ENCODE assay signal across 8 cellular contexts in the genomic region with DNA sequence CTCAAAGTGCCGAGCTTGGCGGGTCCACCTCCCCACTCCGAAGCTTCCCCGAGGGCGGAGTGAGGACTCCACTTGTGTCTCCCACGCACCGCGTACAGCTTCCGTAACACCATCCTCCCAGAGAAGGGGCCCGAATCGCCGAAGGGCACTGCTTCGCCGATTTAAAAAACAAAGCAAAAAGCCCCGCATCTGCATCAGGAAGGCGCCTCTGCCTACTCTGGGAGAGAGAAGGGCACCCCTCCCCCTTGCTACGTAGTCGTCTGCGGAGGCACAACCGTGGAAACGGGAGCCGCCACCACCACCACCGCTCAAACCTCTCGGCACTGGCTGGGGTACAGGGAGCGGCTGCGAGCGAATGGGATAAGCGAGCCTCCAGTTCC. TPM values are rescaled to one million over a fixed set of nuclear protein-coding genes. Genes with fewer than 3 reads are reported as not detected.
DNase-seq lines count a peak whose midpoint lies in the region; ATAC-seq and TF ChIP-seq lines count a peak whose summit lies in the region.

No MANE protein-coding gene starts in this region.

- H3K27ac Mint-ChIP-seq in chondrocyte (ENCODE audit: unreplicated experiment) = peak overlapping the region; percentile 98

- H3K27ac ChIP-seq in lung (ENCODE audit: low read depth in 1 of 2, low read length in 1 of 2) = peak overlapping the region; percentile 87 to 98

- H3K27me3 Mint-ChIP-seq in chondrocyte (ENCODE audit: low read depth) = no peaks in the 10 kb centered on the region

- peak overlapping the region; percentile 82 for H3K4me3 ChIP-seq in GM08714 (ENCODE audit: low read length)
- peak overlapping the region; percentile 98 for H3K4me3 ChIP-seq in H7 (ENCODE audit: insufficient read depth, low read depth, low read length)
- peak overlapping the region; percentile 99 for H3K4me3 ChIP-seq in MG63
- H3K4me3 ChIP-seq in lung = peak overlapping the region; percentile 74

- H3K36me3 ChIP-seq in H7 (replicated peaks; ENCODE audit: control insufficient read depth, insufficient read depth, low read length) (peaks cover 19% of the 10 kb centered on the region), MG63 (peaks cover 68% of the 10 kb centered on the region), lung (ENCODE audit: control insufficient read depth in 2 of 2, insufficient read depth in 2 of 2, low read length in 2 of 2) (peaks cover 12 to 18% of the 10 kb centered on the region in 2 donors)

- TF ChIP-seq CTCF in chondrocyte (IDR thresholded peaks at IDR 0.05) = no peak
- no peak for TF ChIP-seq CTCF in lung (IDR thresholded peaks at IDR 0.05; ENCODE audit: control extremely low read depth, extremely low read depth)

- H3K27me3 ChIP-seq in H7 (ENCODE audit: control insufficient read depth, insufficient read depth, low read length) = no peaks in the 10 kb centered on the region
- H3K27me3 ChIP-seq in MG63 = 0 out of 2 replicates have a peak, but pooled peaks cover 2% of the 10 kb centered on the region
- H3K27me3 ChIP-seq in lung (ENCODE audit: control insufficient read depth, insufficient read depth) = no peaks in the 10 kb centered on the region

- peak; percentile 77 for DNase-seq in H7
- DNase-seq in MG63 = peak; percentile 56
- DNase-seq in chondrocyte (ENCODE audit: low spot score) = no peak
- DNase-seq in lung (ENCODE audit: low spot score) = peak; percentile 49
- peak; percentile 19 for DNase-seq in stimulated activated CD8-positive, alpha-beta memory T cell treated with anti-CD3 and anti-CD28 coated beads, Interleukin-12 subunit alpha, Interleukin-12 subunit beta, amount 100 ng/mL, for 24 hours (ENCODE audit: extremely low read depth)
- DNase-seq in NCI-H187 (lab: John Stamatoyannopoulos, UW) = no peak

- H3K4me1 Mint-ChIP-seq in chondrocyte (ENCODE audit: low read depth) = peaks cover 46% of the 10 kb centered on the region

- peaks cover 16% of the 10 kb centered on the region for H3K36me3 Mint-ChIP-seq in chondrocyte (ENCODE audit: low read depth)

- peaks cover 5 to 14% of the 10 kb centered on the region in 2 donors for H3K4me1 ChIP-seq in lung (ENCODE audit: control insufficient read depth in 2 of 2, insufficient read depth in 2 of 2, low read length in 2 of 2)

- no peaks in the 10 kb centered on the region for H3K9me3 Mint-ChIP-seq in chondrocyte (ENCODE audit: low read depth)

- H3K4me3 Mint-ChIP-seq in chondrocyte (ENCODE audit: unreplicated experiment) = peak overlapping the region; percentile 99

- ATAC-seq in activated CD4-positive, CD25-positive, alpha-beta regulatory T cell treated with anti-CD3 and anti-CD28 coated beads, Interleukin-2, amount 50 U/mL, for 24 hours = peak; percentile 40 to 42
- ATAC-seq in lung (ENCODE audit: insufficient read depth, low FRiP score) = peak; percentile 53

- H3K9me3 ChIP-seq in MG63 = no peaks in the 10 kb centered on the region
- H3K9me3 ChIP-seq in lung (ENCODE audit: control insufficient read depth in 2 of 2, insufficient read depth in 1 of 2, low read length in 1 of 2) = no peaks in the 10 kb centered on the region

- 1% methylated on average over 28 of the region's 28 CpGs for WGBS in lung, 2 donors

RNA-seq across cellular contexts. Expression of a gene that starts 0.5 kb away (rescaled TPM):
- total RNA-seq in H7 (2014; rRNA removed; shearing (Covaris generic)) = 67.8 and 82.8 TPM in 2 replicates
- total RNA-seq in MG63 (2014; rRNA removed; shearing (Covaris generic); ENCODE audit: low replicate concordance) = 48.1 and 66.4 TPM in 2 replicates
- total RNA-seq in chondrocyte = 59.5 to 67.2 TPM (median 61.5 TPM) in 3 replicates
- 10 to 100 TPM; 37.4 to 47.9 TPM for total RNA-seq in lung
- polyA plus RNA-seq in lung = 10 to 100 TPM; 47.1 to 48.6 TPM

RNA-seq across cellular contexts. Expression of a gene that starts 26.8 kb away (rescaled TPM):
- total RNA-seq in H7 (2014; rRNA removed; shearing (Covaris generic)) = 0.55 and 1.2 TPM in 2 replicates
- 3.0 TPM in 1 of 2 replicates, not detected in the other for total RNA-seq in MG63 (2014; rRNA removed; shearing (Covaris generic); ENCODE audit: low replicate concordance)
- total RNA-seq in chondrocyte (8.8 to 10.1 TPM (median 9.9 TPM) in 3 replicates), lung (1 to 10 TPM; 1.4 to 5.5 TPM)
- 1 to 10 TPM; 1.8 to 2.5 TPM for polyA plus RNA-seq in lung

Comparison
In these comparisons a context has a peak if more than half of its experiments do, and no peak if none do; other contexts are left out.
1. DNase-seq: peak in H7 (single experiment), MG63 (single experiment), lung (single experiment) and stimulated activated CD8-positive, alpha-beta memory T cell treated with anti-CD3 and anti-CD28 coated beads, Interleukin-12 subunit alpha, Interleukin-12 subunit beta, amount 100 ng/mL, for 24 hours (single experiment); none in chondrocyte (single experiment) and NCI-H187 (0 of 2).
2. Peak in every context shown above with its lines, with median percentiles within 50 percentile points of each other: H3K4me3 ChIP-seq.